In genomic region chr18:26406294-26406693, GRCh38 we compare ENCODE assay signal across 20 cellular contexts.
"Had no signal": no experiment of that assay in that cellular context is flagged by ENCODE, and none has a peak within 500 bp of the region (broad histone marks: within the 10 kb centered on the region; RNA-seq: fewer than 3 reads in every experiment).

No MANE protein-coding gene starts in this region.

- ATAC-seq: activated CD8-positive, alpha-beta memory T cell treated with anti-CD3 and anti-CD28 coated beads, Interleukin-2, amount 10 ng/mL, durations not matched to agents 7 days and 5 days; activated T-helper 17 cell treated with anti-CD3 and anti-CD28 coated beads, Interleukin-2, amount 50 U/mL, for 72 hours; T-helper 17 cell had no signal

- H3K4me3 Mint-ChIP-seq: activated B cell treated with CpG ODN at 0.5 μM for 24 hours; activated CD4-positive, alpha-beta T cell treated with anti-CD3 and anti-CD28 coated beads, Interleukin-2, amount 10 ng/mL, durations not matched to agents 24 days and 14 days; activated CD8-positive, alpha-beta memory T cell treated with anti-CD3 and anti-CD28 coated beads, Interleukin-2, amount 10 ng/mL, durations not matched to agents 7 days and 5 days; activated naive CD4-positive, alpha-beta T cell treated with anti-CD3 and anti-CD28 coated beads for 36 hours; activated naive CD8-positive, alpha-beta T cell; activated T-helper 17 cell treated with anti-CD3 and anti-CD28 coated beads, Interleukin-2, amount 50 U/mL, for 72 hours; brain; central memory CD8-positive, alpha-beta T cell; T-helper 17 cell had no signal

- H3K36me3 Mint-ChIP-seq: activated CD8-positive, alpha-beta memory T cell treated with anti-CD3 and anti-CD28 coated beads, Interleukin-2, amount 10 ng/mL, durations not matched to agents 7 days and 5 days; brain had no signal

- DNase-seq: activated B cell treated with CpG ODN at 0.5 μM for 24 hours; activated CD4-positive, alpha-beta T cell treated with anti-CD3 and anti-CD28 coated beads for 1 hour; activated CD4-positive, alpha-beta T cell treated with anti-CD3 and anti-CD28 coated beads, Interleukin-2, amount 10 ng/mL, durations not matched to agents 24 days and 14 days; activated CD4-positive, alpha-beta T cell treated with anti-CD3 and anti-CD28 coated beads, Interleukin-2, amount 50 U/mL, for 48 hours; activated CD8-positive, alpha-beta memory T cell treated with anti-CD3 and anti-CD28 coated beads, Interleukin-2, amount 10 ng/mL, durations not matched to agents 7 days and 5 days; activated gamma-delta T cell; activated naive CD4-positive, alpha-beta T cell treated with anti-CD3 and anti-CD28 coated beads for 36 hours; activated T-cell treated with anti-CD3 and anti-CD28 coated beads, Interleukin-2, amount 50 U/mL, for 48 hours; Kasumi-1; NCI-H1436 treated with DMSO at 0.1 percent for 48 hours; NCI-H1930; NCI-H2107; NCI-H2171 treated with DMSO at 0.1 percent for 48 hours; NCI-H226; T-helper 17 cell; T-helper 9 cell had no signal

- H3K9me3 Mint-ChIP-seq: activated B cell treated with CpG ODN at 0.5 μM for 24 hours; activated CD4-positive, alpha-beta T cell treated with anti-CD3 and anti-CD28 coated beads, Interleukin-2, amount 10 ng/mL, durations not matched to agents 24 days and 14 days; activated naive CD4-positive, alpha-beta T cell treated with anti-CD3 and anti-CD28 coated beads for 36 hours; activated T-helper 17 cell treated with anti-CD3 and anti-CD28 coated beads, Interleukin-2, amount 50 U/mL, for 72 hours; brain; central memory CD8-positive, alpha-beta T cell had no signal

- H3K27me3 Mint-ChIP-seq: activated B cell treated with CpG ODN at 0.5 μM for 24 hours; activated CD4-positive, alpha-beta T cell treated with anti-CD3 and anti-CD28 coated beads, Interleukin-2, amount 10 ng/mL, durations not matched to agents 24 days and 14 days; activated CD8-positive, alpha-beta memory T cell treated with anti-CD3 and anti-CD28 coated beads, Interleukin-2, amount 10 ng/mL, durations not matched to agents 7 days and 5 days; activated naive CD8-positive, alpha-beta T cell; activated T-helper 17 cell treated with anti-CD3 and anti-CD28 coated beads, Interleukin-2, amount 50 U/mL, for 72 hours; central memory CD8-positive, alpha-beta T cell had no signal

- H3K27ac Mint-ChIP-seq: activated B cell treated with CpG ODN at 0.5 μM for 24 hours; activated CD4-positive, alpha-beta T cell treated with anti-CD3 and anti-CD28 coated beads, Interleukin-2, amount 10 ng/mL, durations not matched to agents 24 days and 14 days; activated CD8-positive, alpha-beta memory T cell treated with anti-CD3 and anti-CD28 coated beads, Interleukin-2, amount 10 ng/mL, durations not matched to agents 7 days and 5 days; activated naive CD4-positive, alpha-beta T cell treated with anti-CD3 and anti-CD28 coated beads for 36 hours; activated naive CD8-positive, alpha-beta T cell; activated T-helper 17 cell treated with anti-CD3 and anti-CD28 coated beads, Interleukin-2, amount 50 U/mL, for 72 hours; brain; T-helper 17 cell had no signal

- H3K4me1 Mint-ChIP-seq: activated CD4-positive, alpha-beta T cell treated with anti-CD3 and anti-CD28 coated beads, Interleukin-2, amount 10 ng/mL, durations not matched to agents 24 days and 14 days; activated CD8-positive, alpha-beta memory T cell treated with anti-CD3 and anti-CD28 coated beads, Interleukin-2, amount 10 ng/mL, durations not matched to agents 7 days and 5 days; activated T-helper 17 cell treated with anti-CD3 and anti-CD28 coated beads, Interleukin-2, amount 50 U/mL, for 72 hours; central memory CD8-positive, alpha-beta T cell had no signal
